ENCODE assay signal across 9 cellular contexts in the genomic region with DNA sequence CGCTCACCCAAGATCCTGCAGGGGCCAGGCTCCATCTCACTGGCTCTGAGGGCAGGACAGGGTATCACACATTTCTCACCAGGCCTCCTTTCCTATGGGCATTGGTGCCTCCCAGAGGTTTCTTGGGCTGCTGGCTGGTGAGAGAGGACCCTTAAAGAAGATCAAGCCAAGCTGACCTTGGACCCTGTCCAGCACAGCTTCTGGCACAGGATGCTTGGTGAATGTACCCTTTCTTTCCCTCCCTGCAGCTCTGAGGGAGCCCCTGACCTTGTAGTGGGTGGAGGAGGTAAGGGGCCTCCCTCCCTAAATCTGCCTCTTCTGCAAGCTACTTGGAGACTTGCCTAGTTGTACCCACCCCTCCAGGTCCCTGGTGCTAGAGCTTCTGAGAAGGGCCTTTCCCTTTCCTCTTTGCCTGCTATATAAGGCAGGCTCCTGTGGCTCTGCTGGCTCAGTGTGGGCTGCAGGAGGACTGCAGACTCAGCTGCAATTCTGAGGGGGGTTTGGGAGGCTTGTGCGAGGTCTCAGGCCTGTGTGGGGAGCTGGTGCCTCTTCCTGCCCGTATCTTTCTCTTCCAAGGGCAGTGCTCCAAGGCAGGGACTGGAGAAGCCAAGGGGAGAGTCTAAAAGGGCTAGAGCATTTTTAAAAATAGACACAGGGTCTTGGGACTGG. TPM values are rescaled to one million over a fixed set of nuclear protein-coding genes. Genes with fewer than 3 reads are reported as not detected.
A peak's percentile ranks its signal among the peaks of the same experiment; 100 is the strongest.
DNase-seq lines count a peak whose midpoint lies in the region; ATAC-seq, FAIRE-seq and TF ChIP-seq lines count a peak whose summit lies in the region.
"Had no signal": no experiment of that assay in that cellular context is flagged by ENCODE, and none has a peak within 500 bp of the region (broad histone marks: within the 10 kb centered on the region; RNA-seq: fewer than 3 reads in every experiment).

No MANE protein-coding gene starts in this region.

- peak overlapping the region; percentile 28; the same call in 1 of the 2 replicates for H2AK5ac ChIP-seq in H1 (ENCODE audit: low read depth, low read length)

- peaks cover 47% of the 10 kb centered on the region for H3F3A ChIP-seq in neural progenitor cell (ENCODE audit: low read depth)

- peaks cover 16% of the 10 kb centered on the region for H3K27me3 Mint-ChIP-seq in neural progenitor cell (ENCODE audit: insufficient read depth, low read depth)

- no peak for DNase-seq in NT2/D1 (ENCODE audit: low read depth, low spot score)
- no peak for DNase-seq in H1 (ENCODE audit: low read depth in 1 of 2, low spot score in 2 of 2)
- DNase-seq in neural progenitor cell (ENCODE audit: low spot score) = no peak
- no peak for DNase-seq in H7
- DNase-seq in COR-L47 (lab: John Stamatoyannopoulos, UW) = no peak
- DNase-seq in NCI-H526 treated with DMSO at 0.1 percent for 48 hours (lab: John Stamatoyannopoulos, UW) = no peak

- CTCF ChIA-PET in H1 (lab: Charles Lee; ENCODE audit: partially characterized antibody) = interaction anchor here (0.6 to 14.3 kb wide), 11 partner anchors 9 to 402 kb away, joined by 3 to 160 read pairs (median 5); a partner anchor contains a TSS

- no peaks in the 10 kb centered on the region for H3K9me3 ChIP-seq in BLaER1 treated with 17β-estradiol and CSF1 and Interleukin-3, amounts not matched to agents 10 nM and 100 nM (replicated peaks in 1 of 11)
- H3K9me3 ChIP-seq in NT2/D1 (ENCODE audit: insufficient read depth, low read length) = no peaks in the 10 kb centered on the region
- no peaks in the 10 kb centered on the region for H3K9me3 ChIP-seq in H1 (ENCODE audit: insufficient read depth in 2 of 2, low read depth in 1 of 2, low read length in 1 of 2)
- no peaks in the 10 kb centered on the region for H3K9me3 ChIP-seq in neural progenitor cell (ENCODE audit: low read depth)

- H3K18ac ChIP-seq in H1 (ENCODE audit: extremely low read depth, low read length) = 0 out of 2 replicates have a peak overlapping the region, but pooled peaks have one; percentile 48

- no peak for TF ChIP-seq POLR2A in H1 (IDR thresholded peaks at IDR 0.05; ENCODE audit: control extremely low read depth in 1 of 2, low read depth in 2 of 2, low read length in 2 of 2)

- H3K79me2 ChIP-seq in H1 (ENCODE audit: control insufficient read depth in 1 of 2, insufficient read depth in 2 of 2, low read length in 2 of 2) (no peaks in the 10 kb centered on the region), neural progenitor cell (ENCODE audit: low read depth) (no peaks in the 10 kb centered on the region)

- TF ChIP-seq EP300 in H1 (IDR thresholded peaks at IDR 0.05; ENCODE audit: borderline replicate concordance in 1 of 2, low read depth in 2 of 2, low read length in 2 of 2) = no peak

- H2BK12ac ChIP-seq in H1 (ENCODE audit: low read depth, low read length) = peak overlapping the region; percentile 50; the same call in 1 of the 2 replicates

- peak overlapping the region; percentile 12 for H3K4me3 Mint-ChIP-seq in neural progenitor cell

- ATAC-seq in HG03139 (IDR thresholded peaks at IDR 0.05; ENCODE audit: unreplicated experiment) = no peak

- no peak overlapping the region for H4K8ac ChIP-seq in H1 (ENCODE audit: extremely low read depth, insufficient read depth, low read length)

- H3K9me3 Mint-ChIP-seq in neural progenitor cell = no peaks in the 10 kb centered on the region

- H4K5ac ChIP-seq in H1 (ENCODE audit: insufficient read length, low read depth, low read length) = no peak overlapping the region

- peaks cover 0 to 5% (median 0%) of the 10 kb centered on the region in 11 experiments; a peak in 2 of 22 replicates for H4K20me1 ChIP-seq in BLaER1 treated with 17β-estradiol and CSF1 and Interleukin-3, amounts not matched to agents 10 nM and 100 nM
- H4K20me1 ChIP-seq in H1 (replicated peaks in 1 of 2; ENCODE audit: control insufficient read depth in 1 of 2, insufficient read depth in 2 of 2, low read length in 2 of 2) (no peaks in the 10 kb centered on the region), neural progenitor cell (ENCODE audit: low read depth) (no peaks in the 10 kb centered on the region)

- 0 out of 2 replicates have a peak overlapping the region, but pooled peaks have one; percentile 71 for H2BK5ac ChIP-seq in H1 (ENCODE audit: low read depth, low read length)

- H3K4me1 Mint-ChIP-seq in neural progenitor cell = peaks cover 65% of the 10 kb centered on the region

- no peak overlapping the region for H3K56ac ChIP-seq in H1 (replicated peaks; ENCODE audit: insufficient read length, low read depth, low read length)

- H2BK120ac ChIP-seq in H1 (replicated peaks; ENCODE audit: low read depth, low read length) = no peak overlapping the region

- peak overlapping the region in 9 of 11 experiments; percentile 4 to 65 (median 59); a peak in 15 of 22 replicates for H3K9ac ChIP-seq in BLaER1 treated with 17β-estradiol and CSF1 and Interleukin-3, amounts not matched to agents 10 nM and 100 nM
- H3K9ac ChIP-seq in NT2/D1 (ENCODE audit: insufficient read length, low read depth) (peak overlapping the region; percentile 13), H1 (replicated peaks in 1 of 4; ENCODE audit: extremely low read depth in 1 of 4, low read depth in 3 of 4, low read length in 3 of 4) (no peak overlapping the region), neural progenitor cell (no peak overlapping the region)

- no peak for FAIRE-seq in H1 (lab: Jason Lieb, UNC)

- H3K79me1 ChIP-seq in H1 (ENCODE audit: low read depth, low read length) = no peaks in the 10 kb centered on the region

- TF ChIP-seq RAD21 in H1 (IDR thresholded peaks at IDR 0.05 in 1 of 2, conservative IDR thresholded peaks at IDR 0.05 in 1 of 2; ENCODE audit: low read depth in 2 of 2, low read length in 2 of 2) = 0 out of 4 replicates have a peak, but pooled peaks of 1 of the 2 experiments have one; percentile 10

- H3K36me3 Mint-ChIP-seq in neural progenitor cell = peaks cover 10% of the 10 kb centered on the region

- no peak overlapping the region for H3K14ac ChIP-seq in H1 (ENCODE audit: insufficient read length)

- WGBS in H1 (ENCODE audit: extremely low coverage in 1 of 2, insufficient coverage in 1 of 2, insufficient read length in 1 of 2, insufficient replicate concordance in 2 of 2, low coverage in 1 of 2, low lambda C conversion rate in 2 of 2, missing lambda C conversion rate in 1 of 2), 2 experiments = 75% methylated on average over 3 of the region's 3 CpGs; no CpG with 5 or more reads in 1 of the 2 experiments

- POLR2A ChIA-PET in H1 (lab: Charles Lee; ENCODE audit: partially characterized antibody) = interaction anchor here (1.3 to 4.2 kb wide), 2 partner anchors 10 to 13 kb away, joined by 6 to 34 read pairs; a partner anchor contains a TSS

- peaks cover 84 to 94% (median 88%) of the 10 kb centered on the region in 10 experiments for H3K4me1 ChIP-seq in BLaER1 treated with 17β-estradiol and CSF1 and Interleukin-3, amounts not matched to agents 10 nM and 100 nM
- H3K4me1 ChIP-seq in NT2/D1 (ENCODE audit: insufficient read depth, insufficient read length) (peaks cover 33% of the 10 kb centered on the region), H1 (replicated peaks in 1 of 4; ENCODE audit: control insufficient read depth in 3 of 4, insufficient read depth in 4 of 4, low read length in 3 of 4) (peaks cover 15 to 53% (median 39%) of the 10 kb centered on the region in 4 experiments), neural progenitor cell (peaks cover 53% of the 10 kb centered on the region)

- peak overlapping the region; percentile 65 to 89 (median 79) for H3K4me2 ChIP-seq in BLaER1 treated with 17β-estradiol and CSF1 and Interleukin-3, amounts not matched to agents 10 nM and 100 nM
- no peak overlapping the region for H3K4me2 ChIP-seq in H1 (ENCODE audit: insufficient read depth in 1 of 2, low read depth in 2 of 2, low read length in 2 of 2)
- no peak overlapping the region for H3K4me2 ChIP-seq in neural progenitor cell

- no peak overlapping the region for H2BK20ac ChIP-seq in H1 (ENCODE audit: low read length)

- no peaks in the 10 kb centered on the region for H3K27me3 ChIP-seq in BLaER1 treated with 17β-estradiol and CSF1 and Interleukin-3, amounts not matched to agents 10 nM and 100 nM
- H3K27me3 ChIP-seq in NT2/D1 (ENCODE audit: insufficient read depth, insufficient read length) (no peaks in the 10 kb centered on the region), H1 (replicated peaks in 1 of 4; ENCODE audit: control insufficient read depth in 3 of 4, extremely low read depth in 1 of 4, insufficient read depth in 3 of 4, low read length in 3 of 4) (no peaks in the 10 kb centered on the region), neural progenitor cell (no peaks in the 10 kb centered on the region), H7 (ENCODE audit: control insufficient read depth, insufficient read depth, low read length) (no peaks in the 10 kb centered on the region)

- H3K4me3 ChIP-seq in BLaER1 treated with 17β-estradiol and CSF1 and Interleukin-3, amounts not matched to agents 10 nM and 100 nM = peak overlapping the region in 3 of 10 experiments; percentile 6 to 51 (median 28); a peak in 5 of 20 replicates
- H3K4me3 ChIP-seq in NT2/D1 (ENCODE audit: insufficient read length, low read depth) (no peak overlapping the region), H1 (ENCODE audit: extremely low read depth in 1 of 4, insufficient read depth in 2 of 4, low read depth in 3 of 4, low read length in 4 of 4) (no peak overlapping the region), neural progenitor cell (no peak overlapping the region), H7 (ENCODE audit: insufficient read depth, low read depth, low read length) (no peak overlapping the region)
- H3K4me3 ChIP-seq: SK-N-MC had no signal

- H3K27ac Mint-ChIP-seq in neural progenitor cell = no peak overlapping the region

- peaks cover 0 to 25% (median 16%) of the 10 kb centered on the region in 11 experiments; a peak in 12 of 22 replicates for H3K36me3 ChIP-seq in BLaER1 treated with 17β-estradiol and CSF1 and Interleukin-3, amounts not matched to agents 10 nM and 100 nM
- H3K36me3 ChIP-seq in NT2/D1 (ENCODE audit: insufficient read depth, insufficient read length, low read length) (peaks cover 11% of the 10 kb centered on the region), H1 (ENCODE audit: control insufficient read depth in 2 of 4, insufficient read depth in 4 of 4, low read length in 3 of 4) (no peaks in the 10 kb centered on the region; a peak in 1 of 8 replicates), neural progenitor cell (no peaks in the 10 kb centered on the region), H7 (replicated peaks; ENCODE audit: control insufficient read depth, insufficient read depth, low read length) (no peaks in the 10 kb centered on the region)

- H2AFZ ChIP-seq in H1 (ENCODE audit: low read length) = no peak overlapping the region
- H2AFZ ChIP-seq in neural progenitor cell (replicated peaks) = no peak overlapping the region

- no peak overlapping the region for H3K4ac ChIP-seq in H1 (replicated peaks; ENCODE audit: insufficient read length, low read depth, low read length)

- H4K91ac ChIP-seq in H1 (replicated peaks; ENCODE audit: insufficient read length, low read length) = no peak overlapping the region

- H3K27ac ChIP-seq in BLaER1 treated with 17β-estradiol and CSF1 and Interleukin-3, amounts not matched to agents 10 nM and 100 nM = peak overlapping the region in 10 of 11 experiments; percentile 34 to 82 (median 66); a peak in 19 of 22 replicates
- H3K27ac ChIP-seq in H1 (ENCODE audit: low read depth, low read length) = no peak overlapping the region
- H3K27ac ChIP-seq in neural progenitor cell = no peak overlapping the region
- H3K27ac ChIP-seq: SK-N-MC had no signal

- H2BK15ac ChIP-seq in H1 (ENCODE audit: low read length) = peak overlapping the region; percentile 72; the same call in 1 of the 2 replicates

- H3K23ac ChIP-seq in H1 (ENCODE audit: insufficient read length) = no peak overlapping the region

- no peak for TF ChIP-seq CTCF in H1 (IDR thresholded peaks at IDR 0.05; ENCODE audit: control extremely low read depth in 1 of 3, insufficient read depth in 1 of 3, low read depth in 1 of 3, low read length in 3 of 3)
- TF ChIP-seq CTCF in neural progenitor cell (IDR thresholded peaks at IDR 0.05) = no peak

- H3K23me2 ChIP-seq in H1 (ENCODE audit: low read depth, low read length) = no peaks in the 10 kb centered on the region

RNA-seq across cellular contexts. Expression of a gene that starts 11.8 kb away (rescaled TPM):
- 35.4 and 38.8 TPM in 2 replicates for total RNA-seq in H1 (2021; fragmentation: NEBNext Ultra II Directional; extraction: Animal tissue kit (Norgen Biotek cat#: 25700))
- polyA plus RNA-seq in H1 (2011; rRNA removed) = 24.9 and 34.6 TPM in 2 replicates
- 20.5 TPM for polyA plus RNA-seq in H1 (2011; cell fraction: cytosol; rRNA removed)
- polyA plus RNA-seq in H1 (2011; cell fraction: nucleus; rRNA removed) = 32.2 TPM
- 36.1 to 44.6 TPM (median 40.7 TPM) in 4 replicates for polyA plus RNA-seq in H1 (2012, experiment 1 of 2)
- 42.4 TPM for polyA plus RNA-seq in H1 (2012, experiment 2 of 2)
- 15.8 TPM for polyA plus RNA-seq in H1 (2013, experiment 1 of 2)
- 16.3 TPM for polyA plus RNA-seq in H1 (2013, experiment 2 of 2)
- polyA minus RNA-seq in H1 (2011; rRNA and poly(A)+ RNA removed) = 14.4 and 15.0 TPM in 2 replicates
- 20.2 TPM for polyA minus RNA-seq in H1 (2011; cell fraction: cytosol; rRNA and poly(A)+ RNA removed)
- 21.2 TPM for polyA minus RNA-seq in H1 (2011; cell fraction: nucleus; rRNA and poly(A)+ RNA removed)
- total RNA-seq in neural progenitor cell (ENCODE audit: low replicate concordance) = 31.4 and 33.8 TPM in 2 replicates
- 43.5 and 46.4 TPM in 2 replicates for total RNA-seq in H7 (2014; rRNA removed; shearing (Covaris generic))

Comparison
In these comparisons a context has a peak if more than half of its experiments do, and no peak if none do; other contexts are left out.
1. H3K27ac ChIP-seq: peak in BLaER1 treated with 17β-estradiol and CSF1 and Interleukin-3, amounts not matched to agents 10 nM and 100 nM (10 of 11); none in H1 (single experiment) and neural progenitor cell (single experiment).
2. H3K4me2 ChIP-seq: peak in BLaER1 treated with 17β-estradiol and CSF1 and Interleukin-3, amounts not matched to agents 10 nM and 100 nM (11 of 11); none in H1 (0 of 2) and neural progenitor cell (single experiment).
3. H3K9ac ChIP-seq: peak in BLaER1 treated with 17β-estradiol and CSF1 and Interleukin-3, amounts not matched to agents 10 nM and 100 nM (9 of 11) and NT2/D1 (single experiment); none in H1 (0 of 4) and neural progenitor cell (single experiment).